Comparison of ENCODE assay signal across 7 cellular contexts in the genomic region with DNA sequence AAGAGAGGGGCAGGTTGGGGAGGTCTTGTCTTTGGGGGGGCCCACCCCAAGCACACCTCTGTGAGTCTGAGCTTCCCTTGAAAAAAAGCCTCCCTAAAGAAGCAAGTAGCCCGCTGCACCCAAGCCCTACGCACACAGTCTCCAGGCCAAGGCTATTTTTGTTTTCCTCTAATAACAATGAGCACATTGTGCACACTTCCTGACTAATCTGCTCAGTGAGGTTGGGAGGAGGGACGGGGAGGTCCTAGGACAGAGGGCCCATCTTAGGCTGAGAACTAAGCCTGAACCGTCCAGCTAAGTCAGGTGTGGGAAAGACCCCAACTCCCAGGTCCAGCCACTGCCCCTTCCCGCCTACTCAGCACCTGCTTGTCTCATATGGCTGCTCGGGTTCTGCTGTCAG.
DNase-seq lines count a peak whose midpoint lies in the region; FAIRE-seq and TF ChIP-seq lines count a peak whose summit lies in the region.

No MANE protein-coding gene starts in this region.

- H3K9me2 ChIP-seq in PC-9 (ENCODE audit: insufficient read depth): no peaks in the 10 kb centered on the region

- H3K27ac ChIP-seq in PC-9: 0 out of 2 replicates have a peak overlapping the region, but pooled peaks have one; percentile 49
- peak overlapping the region; percentile 59 to 85 (median 69) for H3K27ac ChIP-seq in esophagus squamous epithelium
- peak overlapping the region; percentile 69 to 71 for H3K27ac ChIP-seq in mucosa of rectum (ENCODE audit: low read depth in 2 of 2, low read length in 2 of 2)

- peak overlapping the region; percentile 42; the same call in 1 of the 2 replicates for H3K4me2 ChIP-seq in PC-9

- H4K20me1 ChIP-seq in PC-9 (ENCODE audit: insufficient read depth): no peaks in the 10 kb centered on the region

- CTCF ChIA-PET in PC-9 (lab: Charles Lee): no interaction called here

- BruUV-seq in PC-9 (replicated peaks; lab: Mats Ljungman, UMichigan): no TSS peak

- intact Hi-C loops in PC-9 (cut with micrococcal nuclease; ENCODE audit: unreplicated experiment): no loop called here
- intact Hi-C loops in esophagus squamous epithelium (cut with DNase I): loop anchor here (10.0 kb wide), 1 partner anchor 393 kb away; no protein-coding TSS in a partner anchor

- TF ChIP-seq CTCF in PC-9 (conservative IDR thresholded peaks at IDR 0.05) (no peak), esophagus squamous epithelium (IDR thresholded peaks at IDR 0.05) (no peak)

- H3F3A ChIP-seq in PC-9 (ENCODE audit: insufficient read depth, low read depth): peaks cover 5% of the 10 kb centered on the region; the same call in 1 of the 2 replicates

- H3K9ac ChIP-seq in mucosa of rectum (ENCODE audit: low read depth in 1 of 2, low read length in 2 of 2): peak overlapping the region in 1 of 2 donors; percentile 31

- 48 to 69% methylated on average over 3 to 6 of the region's 6 CpGs for WGBS in esophagus squamous epithelium, 2 donors

- H3K27me3 ChIP-seq in PC-9 (ENCODE audit: insufficient read depth, low read depth) (no peaks in the 10 kb centered on the region), esophagus squamous epithelium (no peaks in the 10 kb centered on the region), mucosa of rectum (ENCODE audit: control insufficient read depth in 2 of 2, insufficient read depth in 2 of 2, low read length in 2 of 2) (no peaks in the 10 kb centered on the region)

- POLR2A ChIA-PET in PC-9 (lab: Charles Lee; ENCODE audit: unreplicated experiment): interaction anchor here (0.6 kb wide), 1 partner anchor 441 kb away, joined by 3 read pairs; no protein-coding TSS in a partner anchor

- no peaks in the 10 kb centered on the region for H3K9me3 ChIP-seq in PC-9 (ENCODE audit: insufficient read depth, low read depth)
- no peaks in the 10 kb centered on the region for H3K9me3 ChIP-seq in esophagus squamous epithelium
- H3K9me3 ChIP-seq in mucosa of rectum (ENCODE audit: control insufficient read depth in 2 of 2, low read length in 2 of 2): no peaks in the 10 kb centered on the region

- peaks cover 39% of the 10 kb centered on the region for H3K4me1 ChIP-seq in PC-9 (replicated peaks; ENCODE audit: insufficient read depth)
- peaks cover 30 to 56% (median 39%) of the 10 kb centered on the region in 3 donors for H3K4me1 ChIP-seq in esophagus squamous epithelium
- H3K4me1 ChIP-seq in mucosa of rectum (ENCODE audit: control insufficient read depth in 2 of 2, insufficient read depth in 2 of 2, low read length in 2 of 2): peaks cover 22 to 27% of the 10 kb centered on the region in 2 donors

- no peak overlapping the region for H2AFZ ChIP-seq in PC-9

- H3K79me2 ChIP-seq in PC-9 (ENCODE audit: low read depth): no peaks in the 10 kb centered on the region

- peak in 1 of 2 experiments; percentile 40 for DNase-seq in PC-9
- DNase-seq in esophagus squamous epithelium (lab: John Stamatoyannopoulos, UW): no peak
- peak; percentile 84 for DNase-seq in urothelium cell line (ENCODE audit: low spot score)
- no peak for DNase-seq in T1000 (lab: John Stamatoyannopoulos, UW)
- DNase-seq in NOMO-1 (lab: John Stamatoyannopoulos, UW; ENCODE audit: unreplicated experiment in 2 of 2): no peak
- no peak for DNase-seq in NCI-H2171 (lab: John Stamatoyannopoulos, UW)

- no peak for TF ChIP-seq POLR2A in esophagus squamous epithelium (IDR thresholded peaks at IDR 0.05)

- FAIRE-seq in urothelium cell line (lab: Jason Lieb, UNC): peak; percentile 89

- H3K36me3 ChIP-seq in PC-9 (ENCODE audit: low read depth): no peaks in the 10 kb centered on the region
- no peaks in the 10 kb centered on the region for H3K36me3 ChIP-seq in esophagus squamous epithelium
- no peaks in the 10 kb centered on the region for H3K36me3 ChIP-seq in mucosa of rectum (ENCODE audit: control insufficient read depth in 2 of 2, insufficient read depth in 2 of 2, low read length in 2 of 2)

- H3K4me3 ChIP-seq in PC-9 (no peak overlapping the region), esophagus squamous epithelium (peak overlapping the region in 1 of 4 donors; percentile 22), mucosa of rectum (ENCODE audit: low read length in 2 of 2) (no peak overlapping the region)
